In genomic region chr2:3703741-3704355, GRCh38 we compare ENCODE assay signal across 1 cellular context.
TF ChIP-seq lines count a peak whose summit lies in the region.

No MANE protein-coding gene starts in this region.

TF ChIP-seq in SK-N-SH treated with all-trans-retinoic acid at 6 μM for 48 hours, 23 proteins besides CTCF, POLR2A, EP300 and RAD21 (continued from another document):
- TF ChIP-seq PATZ1 (CRISPR knock-in tag; IDR thresholded peaks at IDR 0.05; ENCODE audit: borderline replicate concordance) (no peak), BACH2 (CRISPR knock-in tag; IDR thresholded peaks at IDR 0.05; ENCODE audit: borderline replicate concordance) (no peak)
